12 cellular contexts compared by ENCODE assay signal in genomic region chr1:178566187-178566586, GRCh38. TPM values are rescaled to one million over a fixed set of nuclear protein-coding genes. Genes with fewer than 3 reads are reported as not detected.
DNase-seq lines count a peak whose midpoint lies in the region; ATAC-seq and TF ChIP-seq lines count a peak whose summit lies in the region.
"Had no signal": no experiment of that assay in that cellular context is flagged by ENCODE, and none has a peak within 500 bp of the region (broad histone marks: within the 10 kb centered on the region; RNA-seq: fewer than 3 reads in every experiment).

No MANE protein-coding gene starts in this region.

- in situ Hi-C loops in GM13977 (cut with MboI; ENCODE audit: low pct_unique_long_range_greater_than_20kb, low sequenced_read_pairs, unreplicated experiment): no loop called here

- TF ChIP-seq CTCF in GM13977 (IDR thresholded peaks at IDR 0.05; ENCODE audit: extremely low read depth, insufficient read depth, missing control alignments): no peak
- TF ChIP-seq CTCF in HFFc6 (IDR thresholded peaks at IDR 0.05): no peak

- no peaks in the 10 kb centered on the region for H3K4me1 Mint-ChIP-seq in activated T-cell treated with anti-CD3 and anti-CD28 coated beads, Interleukin-2, amount 50 U/mL, for 72 hours (ENCODE audit: low read depth)
- no peaks in the 10 kb centered on the region for H3K4me1 Mint-ChIP-seq in HFFc6 (ENCODE audit: low read depth)
- H3K4me1 Mint-ChIP-seq: CD4-positive, alpha-beta memory T cell had no signal

- ATAC-seq in GM18909 (IDR thresholded peaks at IDR 0.05; ENCODE audit: poor library complexity, unreplicated experiment) (peak; percentile 76), HG02852 (IDR thresholded peaks at IDR 0.05; ENCODE audit: unreplicated experiment) (peak; percentile 97)
- ATAC-seq in activated T-cell treated with anti-CD3 and anti-CD28 coated beads, Interleukin-2, amount 50 U/mL, for 72 hours (replicated peaks in 1 of 2): peak; percentile 81 to 96

- DNase-seq in CD1c-positive myeloid dendritic cell (ENCODE audit: extremely low spot score): peak; percentile 11
- peak; percentile 29 to 35 for DNase-seq in activated T-cell treated with anti-CD3 and anti-CD28 coated beads, Interleukin-2, amount 50 U/mL, for 72 hours
- DNase-seq in GM13977 (ENCODE audit: low spot score): no peak
- no peak for DNase-seq in HFFc6
- DNase-seq in effector CD8-positive, alpha-beta T cell (lab: John Stamatoyannopoulos, UW): no peak
- no peak for DNase-seq in OCI-M1 (lab: John Stamatoyannopoulos, UW)
- DNase-seq: CD4-positive, alpha-beta memory T cell; left ventricle myocardium superior; NCI-H1417; retina had no signal

- no peak overlapping the region for H3K4me3 Mint-ChIP-seq in activated T-cell treated with anti-CD3 and anti-CD28 coated beads, Interleukin-2, amount 50 U/mL, for 72 hours
- no peak overlapping the region for H3K4me3 Mint-ChIP-seq in HFFc6
- H3K4me3 Mint-ChIP-seq: CD4-positive, alpha-beta memory T cell had no signal

- no peaks in the 10 kb centered on the region for H3K9me3 Mint-ChIP-seq in activated T-cell treated with anti-CD3 and anti-CD28 coated beads, Interleukin-2, amount 50 U/mL, for 72 hours
- no peaks in the 10 kb centered on the region for H3K9me3 Mint-ChIP-seq in HFFc6

- H3K36me3 Mint-ChIP-seq in activated T-cell treated with anti-CD3 and anti-CD28 coated beads, Interleukin-2, amount 50 U/mL, for 72 hours (ENCODE audit: insufficient read depth in 2 of 2): no peaks in the 10 kb centered on the region
- H3K36me3 Mint-ChIP-seq in HFFc6 (ENCODE audit: low read depth): 0 out of 2 replicates have a peak, but pooled peaks cover 12% of the 10 kb centered on the region
- H3K36me3 Mint-ChIP-seq: CD4-positive, alpha-beta memory T cell had no signal

- H3K27ac Mint-ChIP-seq in activated T-cell treated with anti-CD3 and anti-CD28 coated beads, Interleukin-2, amount 50 U/mL, for 72 hours: no peak overlapping the region
- H3K27ac Mint-ChIP-seq in HFFc6: no peak overlapping the region
- H3K27ac Mint-ChIP-seq: CD4-positive, alpha-beta memory T cell had no signal

- peaks cover 6% of the 10 kb centered on the region for H3K27me3 Mint-ChIP-seq in activated T-cell treated with anti-CD3 and anti-CD28 coated beads, Interleukin-2, amount 50 U/mL, for 72 hours (ENCODE audit: low read depth)
- H3K27me3 Mint-ChIP-seq in HFFc6 (ENCODE audit: insufficient read depth): no peaks in the 10 kb centered on the region
- H3K27me3 Mint-ChIP-seq: CD4-positive, alpha-beta memory T cell had no signal

RNA-seq across cellular contexts. Expression of gene TEX35, which starts 53.3 kb away (rescaled TPM):
- total RNA-seq in activated T-cell treated with anti-CD3 and anti-CD28 coated beads, Interleukin-2, amount 50 U/mL, for 72 hours: not detected
- under 1 TPM in 1 of 6 experiments, not detected in 5; 0.10 TPM for total RNA-seq in HFFc6 (2021; fragmentation: NEBNext Ultra II Directional; extraction: Animal tissue kit (Norgen Biotek cat#: 25700))
- total RNA-seq: CD4-positive, alpha-beta memory T cell; left ventricle myocardium superior had no signal

Comparison
In these comparisons a context has a peak if more than half of its experiments do, and no peak if none do; other contexts are left out.
1. DNase-seq: peak in CD1c-positive myeloid dendritic cell (single experiment) and activated T-cell treated with anti-CD3 and anti-CD28 coated beads, Interleukin-2, amount 50 U/mL, for 72 hours (2 of 2); none in GM13977 (single experiment), HFFc6 (single experiment), effector CD8-positive, alpha-beta T cell (single experiment) and OCI-M1 (single experiment).
2. Peak in every context shown above with its lines, with median percentiles within 50 percentile points of each other: ATAC-seq.